ENCODE assay signal across 8 cellular contexts in the genomic region with DNA sequence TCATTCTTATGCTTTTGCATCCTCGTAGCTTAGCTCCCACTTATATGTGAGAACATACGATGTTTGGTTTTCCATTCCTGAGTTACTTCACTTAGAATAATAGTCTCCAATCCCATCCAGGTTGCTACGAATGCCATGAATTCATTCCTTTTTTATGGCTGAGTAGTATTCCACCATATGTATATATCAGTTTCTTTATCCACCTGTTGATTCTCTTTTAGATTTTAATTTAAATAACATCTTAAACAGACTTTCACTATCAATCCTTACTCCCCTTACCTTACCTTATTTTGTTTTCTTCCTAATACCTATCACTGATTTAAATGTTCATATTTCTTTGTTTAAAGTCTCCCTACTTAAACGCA. TPM values are rescaled to one million over a fixed set of nuclear protein-coding genes. Genes with fewer than 3 reads are reported as not detected.
A peak's percentile ranks its signal among the peaks of the same experiment; 100 is the strongest.
DNase-seq lines count a peak whose midpoint lies in the region; ATAC-seq and TF ChIP-seq lines count a peak whose summit lies in the region.

No MANE protein-coding gene starts in this region.

- H3K9me3 Mint-ChIP-seq in stimulated activated naive CD8-positive, alpha-beta T cell treated with anti-CD3 and anti-CD28 coated beads, Interleukin-15, Interleukin-2, amounts not matched to agents 100 ng/mL and 50 ng/mL, for 24 hours, result no peaks in the 10 kb centered on the region
- no peaks in the 10 kb centered on the region for H3K9me3 Mint-ChIP-seq in MCF 10A (ENCODE audit: unreplicated experiment)

- H3K4me3 ChIP-seq in mononuclear cell (ENCODE audit: low read length), result peak overlapping the region; percentile 75

- intact Hi-C loops in MCF 10A (cut with micrococcal nuclease), result no loop called here

- CTCF ChIA-PET in MCF 10A (lab: Yijun Ruan, JAX), result interaction anchor here (1.3 kb wide), 1 partner anchor 8 kb away, joined by 5 read pairs; no protein-coding TSS in a partner anchor

- no peak for TF ChIP-seq CTCF in MCF 10A (IDR thresholded peaks at IDR 0.05; ENCODE audit: unreplicated experiment)

- peaks cover 33% of the 10 kb centered on the region for H3K4me1 Mint-ChIP-seq in stimulated activated naive CD8-positive, alpha-beta T cell treated with anti-CD3 and anti-CD28 coated beads, Interleukin-15, Interleukin-2, amounts not matched to agents 100 ng/mL and 50 ng/mL, for 24 hours (ENCODE audit: low read depth)
- H3K4me1 Mint-ChIP-seq in MCF 10A (ENCODE audit: insufficient read depth, unreplicated experiment), result no peaks in the 10 kb centered on the region

- H3K27me3 Mint-ChIP-seq in stimulated activated naive CD8-positive, alpha-beta T cell treated with anti-CD3 and anti-CD28 coated beads, Interleukin-15, Interleukin-2, amounts not matched to agents 100 ng/mL and 50 ng/mL, for 24 hours, result peaks cover 9% of the 10 kb centered on the region
- H3K27me3 Mint-ChIP-seq in MCF 10A (ENCODE audit: insufficient read depth, unreplicated experiment), result no peaks in the 10 kb centered on the region

- peaks cover 10% of the 10 kb centered on the region for H3K4me1 ChIP-seq in mononuclear cell (ENCODE audit: insufficient read depth, low read length)

- no TSS peak for BruUV-seq in MCF 10A (replicated peaks; lab: Mats Ljungman, UMichigan)

- POLR2A ChIA-PET in MCF 10A (lab: Yijun Ruan, JAX), result interaction anchor here (0.7 to 1.4 kb wide), 4 partner anchors 11 to 230 kb away, joined by 3 to 5 read pairs (median 4); no protein-coding TSS in a partner anchor

- ATAC-seq in stimulated activated naive CD8-positive, alpha-beta T cell treated with anti-CD3 and anti-CD28 coated beads, Interleukin-15, Interleukin-2, amounts not matched to agents 100 U/mL and 50 U/mL, for 24 hours, result no peak
- no peak for ATAC-seq in HG03469 (IDR thresholded peaks at IDR 0.05; ENCODE audit: unreplicated experiment)

- peak overlapping the region; percentile 86 for H3K4me3 Mint-ChIP-seq in stimulated activated naive CD8-positive, alpha-beta T cell treated with anti-CD3 and anti-CD28 coated beads, Interleukin-15, Interleukin-2, amounts not matched to agents 100 ng/mL and 50 ng/mL, for 24 hours
- H3K4me3 Mint-ChIP-seq in MCF 10A (ENCODE audit: unreplicated experiment), result peak overlapping the region; percentile 74

- no peaks in the 10 kb centered on the region for H3K9me3 ChIP-seq in mononuclear cell (ENCODE audit: low read depth, low read length)

- H3K27ac Mint-ChIP-seq in stimulated activated naive CD8-positive, alpha-beta T cell treated with anti-CD3 and anti-CD28 coated beads, Interleukin-15, Interleukin-2, amounts not matched to agents 100 ng/mL and 50 ng/mL, for 24 hours, result peak overlapping the region; percentile 56
- H3K27ac Mint-ChIP-seq in MCF 10A (ENCODE audit: low read depth, unreplicated experiment), result peak overlapping the region; percentile 40

- DNase-seq in stimulated activated naive CD8-positive, alpha-beta T cell treated with anti-CD3 and anti-CD28 coated beads, Interleukin-15, Interleukin-2, amounts not matched to agents 100 U/mL and 50 U/mL, for 24 hours, result no peak
- DNase-seq in MCF 10A (ENCODE audit: unreplicated experiment) (no peak), NCI-H524 (lab: John Stamatoyannopoulos, UW) (no peak), inferior parietal cortex (ENCODE audit: extremely low spot score) (no peak)
- no peak for DNase-seq in stimulated activated naive CD4-positive, alpha-beta T cell (lab: John Stamatoyannopoulos, UW)

- H3K27me3 ChIP-seq in mononuclear cell (ENCODE audit: insufficient read depth, low read length), result peaks cover 2% of the 10 kb centered on the region

- H3K36me3 Mint-ChIP-seq in stimulated activated naive CD8-positive, alpha-beta T cell treated with anti-CD3 and anti-CD28 coated beads, Interleukin-15, Interleukin-2, amounts not matched to agents 100 ng/mL and 50 ng/mL, for 24 hours (ENCODE audit: low read depth), result peaks cover 5% of the 10 kb centered on the region
- no peaks in the 10 kb centered on the region for H3K36me3 Mint-ChIP-seq in MCF 10A (ENCODE audit: insufficient read depth, unreplicated experiment)

RNA-seq across cellular contexts. Expression of a gene that starts 0.5 kb away (rescaled TPM):
- 24.2 and 24.8 TPM in 2 replicates for total RNA-seq in MCF 10A (2022)
- 5.2 TPM for total RNA-seq in mononuclear cell

RNA-seq across cellular contexts. Expression of a gene that starts 29.0 kb away (rescaled TPM):
- total RNA-seq in MCF 10A (2022) (2.6 and 3.0 TPM in 2 replicates), mononuclear cell (0.10 TPM)
